In genomic region chr1:3459940-3460652, GRCh38 we compare ENCODE assay signal across 1 cellular context.
A peak's percentile ranks its signal among the peaks of the same experiment; 100 is the strongest.
TF ChIP-seq lines count a peak whose summit lies in the region.

No MANE protein-coding gene starts in this region.

TF ChIP-seq in HepG2, 621 proteins besides CTCF, POLR2A, EP300 and RAD21 (continued from another document and continues in another):
- TF ChIP-seq AFF4 (CRISPR knock-in tag; IDR thresholded peaks at IDR 0.05) (no peak; the same call in 1 of the 2 replicates), POLR2G (IDR thresholded peaks at IDR 0.05; ENCODE audit: low read depth, low read length) (peak; percentile 76), HMGXB3 (CRISPR knock-in tag; IDR thresholded peaks at IDR 0.05; ENCODE audit: borderline replicate concordance) (no peak), NRL (CRISPR knock-in tag; IDR thresholded peaks at IDR 0.05; ENCODE audit: borderline replicate concordance) (no peak), RORA (CRISPR knock-in tag; IDR thresholded peaks at IDR 0.05) (no peak), THAP11 (CRISPR knock-in tag; IDR thresholded peaks at IDR 0.05) (peak; percentile 68), MAF1 (CRISPR knock-in tag; IDR thresholded peaks at IDR 0.05; ENCODE audit: borderline replicate concordance) (no peak), ZBTB20 (CRISPR knock-in tag; IDR thresholded peaks at IDR 0.05; ENCODE audit: borderline replicate concordance, low read depth) (no peak), PRDM4 (CRISPR knock-in tag; IDR thresholded peaks at IDR 0.05; ENCODE audit: borderline replicate concordance) (no peak), KLF9 (CRISPR knock-in tag; IDR thresholded peaks at IDR 0.05; ENCODE audit: low read depth) (no peak), ZNF766 (CRISPR knock-in tag; IDR thresholded peaks at IDR 0.05; ENCODE audit: borderline replicate concordance) (no peak), NR0B2 (CRISPR knock-in tag; IDR thresholded peaks at IDR 0.05) (no peak), RXRA (CRISPR knock-in tag; IDR thresholded peaks at IDR 0.05) (no peak; the same call in 1 of the 2 replicates), ZFP82 (CRISPR knock-in tag; IDR thresholded peaks at IDR 0.05; ENCODE audit: borderline replicate concordance) (no peak), HOXA9 (CRISPR knock-in tag; IDR thresholded peaks at IDR 0.05; ENCODE audit: borderline replicate concordance) (no peak), MYNN (CRISPR knock-in tag; IDR thresholded peaks at IDR 0.05; ENCODE audit: low read depth) (no peak), BORCS8-MEF2B (CRISPR knock-in tag; IDR thresholded peaks at IDR 0.05) (no peak), ZBTB21 (CRISPR knock-in tag; IDR thresholded peaks at IDR 0.05) (no peak), ZNF563 (CRISPR knock-in tag; IDR thresholded peaks at IDR 0.05) (peak; percentile 58; the same call in 1 of the 2 replicates), ZNF646 (CRISPR knock-in tag; IDR thresholded peaks at IDR 0.05) (no peak), ZNF329 (CRISPR knock-in tag; IDR thresholded peaks at IDR 0.05; ENCODE audit: low read depth) (no peak), ZNF333 (CRISPR knock-in tag; IDR thresholded peaks at IDR 0.05; ENCODE audit: borderline replicate concordance) (no peak), ZNF660 (CRISPR knock-in tag; IDR thresholded peaks at IDR 0.05; ENCODE audit: borderline replicate concordance, low read depth) (no peak), TBL1XR1 (IDR thresholded peaks at IDR 0.05; ENCODE audit: borderline replicate concordance, low read length, partially characterized antibody) (no peak), SALL2 (CRISPR knock-in tag; IDR thresholded peaks at IDR 0.05) (no peak), TCF12 (IDR thresholded peaks at IDR 0.05) (no peak), TCF12 (CRISPR knock-in tag; IDR thresholded peaks at IDR 0.05) (no peak), ZNF7 (CRISPR knock-in tag; IDR thresholded peaks at IDR 0.05) (no peak), TMF1 (CRISPR knock-in tag; IDR thresholded peaks at IDR 0.05; ENCODE audit: low read depth) (no peak), ZBTB25 (CRISPR knock-in tag; IDR thresholded peaks at IDR 0.05) (no peak; the same call in 1 of the 2 replicates), MTA1 (CRISPR knock-in tag; IDR thresholded peaks at IDR 0.05; ENCODE audit: borderline replicate concordance) (peak; percentile 76; the same call in 1 of the 2 replicates), RERE (CRISPR knock-in tag; IDR thresholded peaks at IDR 0.05; ENCODE audit: low read depth) (0 out of 2 replicates have a peak, but pooled peaks have one; percentile 5), ZMYM3 (CRISPR knock-in tag; IDR thresholded peaks at IDR 0.05) (no peak)
